21 cellular contexts compared by ENCODE assay signal in the genomic region with DNA sequence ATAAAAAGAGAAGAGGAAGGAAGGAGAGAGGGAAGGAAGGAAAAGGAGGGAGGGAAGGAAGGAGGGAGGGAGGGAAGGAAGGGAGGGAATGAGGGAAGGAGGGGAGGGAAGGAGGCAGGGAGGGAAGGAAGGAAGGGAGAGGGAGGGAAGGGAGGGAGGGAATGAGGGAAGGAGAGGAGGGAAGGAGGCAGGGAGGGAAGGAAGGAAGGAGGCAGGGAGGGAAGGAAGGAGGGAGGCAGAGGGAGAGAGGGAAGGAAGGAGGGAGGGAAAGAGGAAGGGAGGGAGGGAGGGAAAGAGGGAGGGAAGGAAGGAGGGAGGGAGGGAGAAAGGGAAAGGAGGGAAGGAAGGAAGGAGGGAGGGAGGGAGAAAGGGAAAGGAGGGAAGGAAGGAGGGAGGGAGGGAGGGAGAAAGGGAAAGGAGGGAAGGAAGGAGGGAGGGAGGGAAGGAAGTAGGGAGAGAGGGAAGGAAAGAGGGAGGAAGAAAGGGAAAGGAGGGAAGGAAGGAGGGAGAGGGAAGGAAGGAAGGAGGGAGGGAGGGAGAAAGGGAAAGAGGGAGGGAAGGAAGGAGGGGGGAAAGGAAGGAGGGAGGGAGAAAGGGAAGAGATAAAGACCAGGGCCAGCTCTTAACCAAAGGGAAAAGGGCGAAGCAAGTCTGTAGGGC. TPM values are rescaled to one million over a fixed set of nuclear protein-coding genes. Genes with fewer than 3 reads are reported as not detected.
A peak's percentile ranks its signal among the peaks of the same experiment; 100 is the strongest.
DNase-seq lines count a peak whose midpoint lies in the region; ATAC-seq, FAIRE-seq and TF ChIP-seq lines count a peak whose summit lies in the region.
"Had no signal": no experiment of that assay in that cellular context is flagged by ENCODE, and none has a peak within 500 bp of the region (broad histone marks: within the 10 kb centered on the region; RNA-seq: fewer than 3 reads in every experiment).

No MANE protein-coding gene starts in this region.

- H3K36me3 ChIP-seq in DND-41 (ENCODE audit: insufficient read depth, low read length) (no peaks in the 10 kb centered on the region), K562 (ENCODE audit: control insufficient read depth, insufficient read depth, low read length) (no peaks in the 10 kb centered on the region)
- H3K36me3 ChIP-seq: Peyer's patch had no signal

- H3K9ac ChIP-seq in DND-41 (ENCODE audit: low read depth, low read length), result no peak overlapping the region
- no peak overlapping the region for H3K9ac ChIP-seq in K562 (ENCODE audit: insufficient read depth in 1 of 2, low read depth in 2 of 2, low read length in 2 of 2)

- ATAC-seq in DND-41 (ENCODE audit: insufficient read depth, low read depth) (no peak), K562 (no peak), HG03469 (IDR thresholded peaks at IDR 0.05; ENCODE audit: unreplicated experiment) (no peak)
- ATAC-seq in stimulated activated effector memory CD8-positive, alpha-beta T cell treated with anti-CD3 and anti-CD28 coated beads, Interleukin-12 subunit alpha, Interleukin-12 subunit beta, amount 100 ng/mL, for 72 hours, result no peak
- ATAC-seq: Right ventricle myocardium inferior had no signal

- no peak overlapping the region for H2AFZ ChIP-seq in DND-41 (ENCODE audit: low read depth, low read length)
- H2AFZ ChIP-seq in K562 (ENCODE audit: low read depth, low read length), result no peak overlapping the region

- H3K4me3 ChIP-seq in DND-41 (ENCODE audit: low read depth in 1 of 2, low read length in 2 of 2) (no peak overlapping the region), K562 (no peak overlapping the region)
- H3K4me3 ChIP-seq: Peyer's patch, SK-N-MC had no signal

- H3K9me3 Mint-ChIP-seq in T-helper 1 cell treated with Interleukin-12 subunit alpha and Interleukin-12 subunit beta and Interleukin-4 antibody, amounts not matched to agents 30 μg/mL and 1 μg/mL, for 36 hours, result no peaks in the 10 kb centered on the region
- H3K9me3 Mint-ChIP-seq in stimulated activated effector memory CD8-positive, alpha-beta T cell treated with anti-CD3 and anti-CD28 coated beads, Interleukin-12 subunit alpha, Interleukin-12 subunit beta, amount 100 ng/mL, for 72 hours, result no peaks in the 10 kb centered on the region
- H3K9me3 Mint-ChIP-seq: CD4-positive, alpha-beta T cell had no signal

- H3K27me3 ChIP-seq in DND-41 (ENCODE audit: insufficient read depth, low read length, poor library complexity), result no peaks in the 10 kb centered on the region
- no peaks in the 10 kb centered on the region; a peak in 1 of 5 replicates for H3K27me3 ChIP-seq in K562 (ENCODE audit: control insufficient read depth in 2 of 2, insufficient read depth in 2 of 2, low read length in 2 of 2)
- H3K27me3 ChIP-seq: Peyer's patch had no signal

- no peak for FAIRE-seq in K562 (lab: Jason Lieb, UNC)
- FAIRE-seq: GM12891, H54, HTR-8/SVneo had no signal

- DNase-seq in T-helper 1 cell (no peak), DND-41 (no peak), K562 (ENCODE audit: extremely low read depth in 1 of 4, low spot score in 3 of 4) (no peak), NCI-H82 (lab: John Stamatoyannopoulos, UW) (no peak), CD1c-positive myeloid dendritic cell (ENCODE audit: extremely low spot score) (no peak)
- DNase-seq in stimulated activated effector memory CD8-positive, alpha-beta T cell treated with anti-CD3 and anti-CD28 coated beads, Interleukin-12 subunit alpha, Interleukin-12 subunit beta, amount 100 ng/mL, for 72 hours (ENCODE audit: low spot score in 2 of 2), result no peak
- DNase-seq: CD4-positive, alpha-beta T cell; NCI-H1105; NCI-H2081; NCI-H2171 treated with DMSO at 0.1 percent for 48 hours; NCI-H446; NCI-H526 treated with DMSO at 0.1 percent for 48 hours had no signal

- intact Hi-C loops in K562 (cut with micrococcal nuclease), result loop anchor here (1.0 to 2.0 kb wide), 2 partner anchors 136 to 337 kb away; no protein-coding TSS in a partner anchor

- in situ Hi-C loops in K562 (cut with MboI), result loop anchor here (5.0 to 10.0 kb wide), 2 partner anchors 137 to 329 kb away; no protein-coding TSS in a partner anchor

- H3K4me1 ChIP-seq in DND-41 (ENCODE audit: insufficient read depth, low read length), result peaks cover 33% of the 10 kb centered on the region
- peaks cover 3 to 14% of the 10 kb centered on the region in 2 experiments; a peak in 4 of 5 replicates for H3K4me1 ChIP-seq in K562 (replicated peaks in 1 of 2; ENCODE audit: control insufficient read depth in 2 of 2, insufficient read depth in 2 of 2, low read length in 2 of 2)

- H3K79me2 ChIP-seq in DND-41 (ENCODE audit: insufficient read depth, low read length), result no peaks in the 10 kb centered on the region
- no peaks in the 10 kb centered on the region for H3K79me2 ChIP-seq in K562 (ENCODE audit: control insufficient read depth, insufficient read depth, low read length)

- no TSS peak for BruUV-seq in K562 (replicated peaks; lab: Mats Ljungman, UMichigan)

- no peak for TF ChIP-seq POLR2A in K562 (conservative IDR thresholded peaks at IDR 0.05)

- TF ChIP-seq EP300 in K562 (IDR thresholded peaks at IDR 0.05; ENCODE audit: low read length), result no peak

- no peak for TF ChIP-seq RAD21 in K562 (CRISPR knock-in tag; conservative IDR thresholded peaks at IDR 0.05 in 1 of 2, IDR thresholded peaks at IDR 0.05 in 1 of 2)

- H4K20me1 ChIP-seq in DND-41 (ENCODE audit: insufficient read depth, low read length) (no peaks in the 10 kb centered on the region), K562 (replicated peaks; ENCODE audit: control insufficient read depth, insufficient read depth, low read length) (no peaks in the 10 kb centered on the region)

- no CpG with 5 or more reads among the region's 1 CpG for WGBS in K562 (ENCODE audit: insufficient coverage, low coverage, missing lambda C conversion rate)

- H3K27me3 Mint-ChIP-seq in T-helper 1 cell treated with Interleukin-12 subunit alpha and Interleukin-12 subunit beta and Interleukin-4 antibody, amounts not matched to agents 30 μg/mL and 1 μg/mL, for 36 hours (ENCODE audit: low read depth), result no peaks in the 10 kb centered on the region

- POLR2A ChIA-PET in K562 (lab: Yijun Ruan, JAX), result interaction anchor here (0.7 to 1.0 kb wide), 4 partner anchors 11 to 140 kb away, joined by 3 to 4 read pairs (median 3); no protein-coding TSS in a partner anchor

- H3K4me1 Mint-ChIP-seq in T-helper 1 cell treated with Interleukin-12 subunit alpha and Interleukin-12 subunit beta and Interleukin-4 antibody, amounts not matched to agents 30 μg/mL and 1 μg/mL, for 36 hours (ENCODE audit: low read depth), result peaks cover 12% of the 10 kb centered on the region
- H3K4me1 Mint-ChIP-seq in stimulated activated effector memory CD8-positive, alpha-beta T cell treated with anti-CD3 and anti-CD28 coated beads, Interleukin-12 subunit alpha, Interleukin-12 subunit beta, amount 100 ng/mL, for 72 hours, result peaks cover 14% of the 10 kb centered on the region

- H3K4me2 ChIP-seq in DND-41 (ENCODE audit: insufficient read depth, low read length) (peak overlapping the region; percentile 34; the same call in 1 of the 2 replicates), K562 (ENCODE audit: insufficient read depth, low read length) (no peak overlapping the region)

- no peaks in the 10 kb centered on the region for H3K9me1 ChIP-seq in K562 (ENCODE audit: control insufficient read depth, insufficient read depth, low read length)

- H3K36me3 Mint-ChIP-seq in T-helper 1 cell treated with Interleukin-12 subunit alpha and Interleukin-12 subunit beta and Interleukin-4 antibody, amounts not matched to agents 30 μg/mL and 1 μg/mL, for 36 hours (ENCODE audit: low read depth), result no peaks in the 10 kb centered on the region
- H3K36me3 Mint-ChIP-seq in stimulated activated effector memory CD8-positive, alpha-beta T cell treated with anti-CD3 and anti-CD28 coated beads, Interleukin-12 subunit alpha, Interleukin-12 subunit beta, amount 100 ng/mL, for 72 hours, result peaks cover 22% of the 10 kb centered on the region

- H3K4me3 Mint-ChIP-seq in T-helper 1 cell treated with Interleukin-12 subunit alpha and Interleukin-12 subunit beta and Interleukin-4 antibody, amounts not matched to agents 30 μg/mL and 1 μg/mL, for 36 hours, result no peak overlapping the region
- no peak overlapping the region for H3K4me3 Mint-ChIP-seq in stimulated activated effector memory CD8-positive, alpha-beta T cell treated with anti-CD3 and anti-CD28 coated beads, Interleukin-12 subunit alpha, Interleukin-12 subunit beta, amount 100 ng/mL, for 72 hours
- H3K4me3 Mint-ChIP-seq: CD4-positive, alpha-beta T cell had no signal

- peak overlapping the region; percentile 62 for H3K27ac Mint-ChIP-seq in T-helper 1 cell treated with Interleukin-12 subunit alpha and Interleukin-12 subunit beta and Interleukin-4 antibody, amounts not matched to agents 30 μg/mL and 1 μg/mL, for 36 hours
- H3K27ac Mint-ChIP-seq in stimulated activated effector memory CD8-positive, alpha-beta T cell treated with anti-CD3 and anti-CD28 coated beads, Interleukin-12 subunit alpha, Interleukin-12 subunit beta, amount 100 ng/mL, for 72 hours, result peak overlapping the region; percentile 71
- H3K27ac Mint-ChIP-seq: CD4-positive, alpha-beta T cell had no signal

- TF ChIP-seq CTCF in DND-41 (IDR thresholded peaks at IDR 0.05; ENCODE audit: borderline replicate concordance, extremely low read depth, low read length, poor library complexity, severe bottlenecking) (no peak), K562 (IDR thresholded peaks at IDR 0.05 in 2 of 3, conservative IDR thresholded peaks at IDR 0.05 in 1 of 3; ENCODE audit: insufficient read depth in 2 of 3, low read depth in 1 of 3, low read length in 3 of 3) (no peak)

- H3K9me3 ChIP-seq in DND-41 (ENCODE audit: insufficient read depth, low read length, severe bottlenecking) (no peaks in the 10 kb centered on the region), K562 (replicated peaks; ENCODE audit: control insufficient read depth, insufficient read depth, low read depth, low read length) (no peaks in the 10 kb centered on the region)
- H3K9me3 ChIP-seq: Peyer's patch had no signal

- CTCF ChIA-PET in K562 (lab: Yijun Ruan, JAX; ENCODE audit: low intra/inter-chr PET ratio), result interaction anchor here (0.8 to 1.4 kb wide), 4 partner anchors 134 to 197 kb away, joined by 3 to 4 read pairs (median 4); no protein-coding TSS in a partner anchor

- no peak overlapping the region for H3K27ac ChIP-seq in DND-41 (ENCODE audit: low read length)
- no peak overlapping the region for H3K27ac ChIP-seq in K562 (ENCODE audit: extremely low read depth, low read depth, low read length)
- H3K27ac ChIP-seq: 22Rv1, Peyer's patch, SK-N-MC had no signal

RNA-seq across cellular contexts. Expression of a gene that starts 5.7 kb away (rescaled TPM):
- 1.1 and 2.4 TPM in 2 replicates for total RNA-seq in K562 (2011; cell fraction: chromatin; rRNA removed; ENCODE audit: low replicate concordance)
- total RNA-seq in K562 (2011; cell fraction: nucleolus; rRNA removed), result 0.39 and 1.8 TPM in 2 replicates
- total RNA-seq in K562 (2011; cell fraction: nucleoplasm; rRNA removed), result 1.1 and 1.5 TPM in 2 replicates
- total RNA-seq in K562 (2014; rRNA removed), result 0.29 and 0.45 TPM in 2 replicates
- total RNA-seq in K562 (2014; rRNA removed; fragmentation: Illumina TruSeq; extraction: Trizol), result 0.15 TPM in 1 of 2 replicates, not detected in the other
- total RNA-seq in K562 (2015; rRNA removed; fragmentation: Illumina TruSeq; extraction: Trizol), result 0.11 and 0.23 TPM in 2 replicates
- total RNA-seq in K562 (2021), result 0.29 and 0.58 TPM in 2 replicates
- polyA plus RNA-seq in K562 (2011; rRNA removed), result 0.24 and 0.65 TPM in 2 replicates
- 0.19 and 0.57 TPM in 2 replicates for polyA plus RNA-seq in K562 (2011; cell fraction: cytosol; rRNA removed)
- 0.18 and 0.64 TPM in 2 replicates for polyA plus RNA-seq in K562 (2011; cell fraction: nucleus; rRNA removed)
- polyA plus RNA-seq in K562 (2012), result 0.68 and 0.76 TPM in 2 replicates
- 0.40 and 0.47 TPM in 2 replicates for polyA plus RNA-seq in K562 (2014; fragmentation: Illumina TruSeq; extraction: Trizol)
- polyA plus RNA-seq in K562 (2014; fragmentation: Nextera tagmentation; extraction: Ambion mirVana), result under 1 TPM; 0.24 to 0.25 TPM
- polyA plus RNA-seq in K562 (2014; rRNA removed), result 0.24 and 0.78 TPM in 2 replicates
- polyA minus RNA-seq in K562 (2011; rRNA and poly(A)+ RNA removed), result 0.53 TPM in 1 of 2 replicates, not detected in the other
- polyA minus RNA-seq in K562 (2011; cell fraction: cytosol; rRNA and poly(A)+ RNA removed), result not detected in 2 replicates
- 0.54 TPM in 1 of 2 replicates, not detected in the other for polyA minus RNA-seq in K562 (2011; cell fraction: nucleus; rRNA and poly(A)+ RNA removed)

RNA-seq across cellular contexts. Expression of a gene that starts 29.9 kb away (rescaled TPM):
- total RNA-seq in K562 (2011; cell fraction: chromatin; rRNA removed; ENCODE audit: low replicate concordance), result 135 and 180 TPM in 2 replicates
- 102 and 103 TPM in 2 replicates for total RNA-seq in K562 (2011; cell fraction: nucleolus; rRNA removed)
- 156 and 188 TPM in 2 replicates for total RNA-seq in K562 (2011; cell fraction: nucleoplasm; rRNA removed)
- total RNA-seq in K562 (2014; rRNA removed), result 315 and 338 TPM in 2 replicates
- 262 and 319 TPM in 2 replicates for total RNA-seq in K562 (2014; rRNA removed; fragmentation: Illumina TruSeq; extraction: Trizol)
- total RNA-seq in K562 (2015; rRNA removed; fragmentation: Illumina TruSeq; extraction: Trizol), result 350 and 354 TPM in 2 replicates
- 408 and 416 TPM in 2 replicates for total RNA-seq in K562 (2021)
- 346 and 435 TPM in 2 replicates for polyA plus RNA-seq in K562 (2011; rRNA removed)
- 391 and 403 TPM in 2 replicates for polyA plus RNA-seq in K562 (2011; cell fraction: cytosol; rRNA removed)
- polyA plus RNA-seq in K562 (2011; cell fraction: nucleus; rRNA removed), result 160 and 185 TPM in 2 replicates
- polyA plus RNA-seq in K562 (2012), result 372 and 407 TPM in 2 replicates
- 319 and 334 TPM in 2 replicates for polyA plus RNA-seq in K562 (2014; fragmentation: Illumina TruSeq; extraction: Trizol)
- 10 to 100 TPM; 11.0 to 15.9 TPM for polyA plus RNA-seq in K562 (2014; fragmentation: Nextera tagmentation; extraction: Ambion mirVana)
- 369 and 425 TPM in 2 replicates for polyA plus RNA-seq in K562 (2014; rRNA removed)
- polyA minus RNA-seq in K562 (2011; rRNA and poly(A)+ RNA removed), result 295 and 304 TPM in 2 replicates
- 159 and 193 TPM in 2 replicates for polyA minus RNA-seq in K562 (2011; cell fraction: cytosol; rRNA and poly(A)+ RNA removed)
- 95.7 and 151 TPM in 2 replicates for polyA minus RNA-seq in K562 (2011; cell fraction: nucleus; rRNA and poly(A)+ RNA removed)

RNA-seq across cellular contexts. Expression of a gene that starts 50.1 kb away (rescaled TPM):
- total RNA-seq in K562 (2011; cell fraction: chromatin; rRNA removed; ENCODE audit: low replicate concordance), result 39.7 and 82.7 TPM in 2 replicates
- total RNA-seq in K562 (2011; cell fraction: nucleolus; rRNA removed), result 54.0 and 64.9 TPM in 2 replicates
- 37.6 and 46.7 TPM in 2 replicates for total RNA-seq in K562 (2011; cell fraction: nucleoplasm; rRNA removed)
- total RNA-seq in K562 (2014; rRNA removed) (93.6 and 123 TPM in 2 replicates), K562 (2014; rRNA removed; fragmentation: Illumina TruSeq; extraction: Trizol) (96.6 and 99.8 TPM in 2 replicates), K562 (2015; rRNA removed; fragmentation: Illumina TruSeq; extraction: Trizol) (122 and 126 TPM in 2 replicates), K562 (2021) (102 and 104 TPM in 2 replicates)
- polyA plus RNA-seq in K562 (2011; rRNA removed) (78.2 and 109 TPM in 2 replicates), K562 (2014; fragmentation: Illumina TruSeq; extraction: Trizol) (156 and 161 TPM in 2 replicates), K562 (2014; fragmentation: Nextera tagmentation; extraction: Ambion mirVana) (10 to 100 TPM; 32.5 to 55.6 TPM), K562 (2014; rRNA removed) (112 and 124 TPM in 2 replicates)
- polyA plus RNA-seq in K562 (2011; cell fraction: cytosol; rRNA removed), result 62.5 and 86.6 TPM in 2 replicates
- 21.3 and 32.9 TPM in 2 replicates for polyA plus RNA-seq in K562 (2011; cell fraction: nucleus; rRNA removed)
- polyA plus RNA-seq in K562 (2012), result 86.3 and 99.6 TPM in 2 replicates
- 85.5 and 125 TPM in 2 replicates for polyA minus RNA-seq in K562 (2011; rRNA and poly(A)+ RNA removed)
- polyA minus RNA-seq in K562 (2011; cell fraction: cytosol; rRNA and poly(A)+ RNA removed), result 72.1 and 79.1 TPM in 2 replicates
- 22.2 and 22.7 TPM in 2 replicates for polyA minus RNA-seq in K562 (2011; cell fraction: nucleus; rRNA and poly(A)+ RNA removed)
